Comparison of ENCODE assay signal across 29 cellular contexts in genomic region chr16:23284584-23284983, GRCh38. TPM values are rescaled to one million over a fixed set of nuclear protein-coding genes. Genes with fewer than 3 reads are reported as not detected.
DNase-seq lines count a peak whose midpoint lies in the region; ATAC-seq, FAIRE-seq and TF ChIP-seq lines count a peak whose summit lies in the region.
"Had no signal": no experiment of that assay in that cellular context is flagged by ENCODE, and none has a peak within 500 bp of the region (broad histone marks: within the 10 kb centered on the region; RNA-seq: fewer than 3 reads in every experiment).

No MANE protein-coding gene starts in this region.

- no peak for TF ChIP-seq RAD21 in H1 (IDR thresholded peaks at IDR 0.05 in 1 of 2, conservative IDR thresholded peaks at IDR 0.05 in 1 of 2; ENCODE audit: low read depth in 2 of 2, low read length in 2 of 2)

- H3K56ac ChIP-seq in H1 (replicated peaks; ENCODE audit: insufficient read length, low read depth, low read length): no peak overlapping the region

- WGBS in H1 (ENCODE audit: extremely low coverage in 1 of 2, insufficient coverage in 1 of 2, insufficient read length in 1 of 2, insufficient replicate concordance in 2 of 2, low coverage in 1 of 2, low lambda C conversion rate in 2 of 2, missing lambda C conversion rate in 1 of 2), 2 experiments: 89% methylated on average over 2 of the region's 2 CpGs; no CpG with 5 or more reads in 1 of the 2 experiments

- H3K4me3 ChIP-seq in RWPE2 (ENCODE audit: severe bottlenecking) (no peak overlapping the region), H1 (ENCODE audit: extremely low read depth in 1 of 4, insufficient read depth in 2 of 4, low read depth in 3 of 4, low read length in 4 of 4) (no peak overlapping the region), keratinocyte (ENCODE audit: control insufficient read depth in 2 of 3, extremely low read depth in 1 of 3, insufficient read depth in 2 of 3, low read depth in 1 of 3, low read length in 3 of 3) (no peak overlapping the region), vagina (no peak overlapping the region)
- H3K4me3 ChIP-seq: GM23248, SJSA1 had no signal

- peak overlapping the region; percentile 79 for H3K27ac ChIP-seq in RWPE2 (ENCODE audit: poor library complexity, severe bottlenecking)
- no peak overlapping the region for H3K27ac ChIP-seq in H1 (ENCODE audit: low read depth, low read length)
- no peak overlapping the region for H3K27ac ChIP-seq in keratinocyte (ENCODE audit: control insufficient read depth, insufficient read depth, low read length)
- H3K27ac ChIP-seq in vagina: peak overlapping the region; percentile 7
- H3K27ac ChIP-seq: GM23248, SJSA1 had no signal

- no peaks in the 10 kb centered on the region for H3K9me1 ChIP-seq in keratinocyte (ENCODE audit: control insufficient read depth, extremely low read depth, insufficient read depth, low read length)

- no peaks in the 10 kb centered on the region for H3K36me3 ChIP-seq in RWPE2 (ENCODE audit: low read depth)
- no peaks in the 10 kb centered on the region for H3K36me3 ChIP-seq in H1 (ENCODE audit: control insufficient read depth in 2 of 4, insufficient read depth in 4 of 4, low read length in 3 of 4)
- H3K36me3 ChIP-seq in keratinocyte (ENCODE audit: control insufficient read depth in 2 of 2, extremely low read depth in 1 of 2, insufficient read depth in 2 of 2, low read length in 2 of 2): no peaks in the 10 kb centered on the region
- no peaks in the 10 kb centered on the region for H3K36me3 ChIP-seq in vagina
- H3K36me3 ChIP-seq: SJSA1 had no signal

- H2AFZ ChIP-seq in H1 (ENCODE audit: low read length) (no peak overlapping the region), keratinocyte (ENCODE audit: control insufficient read depth, low read length) (peak overlapping the region; percentile 44)
- H2AFZ ChIP-seq: GM23248 had no signal

- H3K23ac ChIP-seq in H1 (ENCODE audit: insufficient read length): no peak overlapping the region

- no peak overlapping the region for H2BK12ac ChIP-seq in H1 (ENCODE audit: low read depth, low read length)

- DNase-seq in RWPE2 (ENCODE audit: low spot score) (no peak), H1 (ENCODE audit: low read depth in 1 of 2, low spot score in 2 of 2) (no peak), keratinocyte (ENCODE audit: low read depth, low spot score) (no peak), vagina (ENCODE audit: extremely low spot score in 2 of 2) (no peak), SK-N-DZ (ENCODE audit: low spot score) (no peak), EL (no peak), GF-D8 (lab: John Stamatoyannopoulos, UW) (no peak)
- DNase-seq: C1 segment of cervical spinal cord; CD4-positive, alpha-beta memory T cell; COR-L47; DMS79; GM23248; H9; Karpas-422; MV-4-11; NCI-H1105; NCI-H1436 treated with DMSO at 0.1 percent for 48 hours; NCI-H1930; NCI-H2107; NCI-H524; NCI-H774; Right ventricle myocardium superior had no signal

- H2AK5ac ChIP-seq in H1 (ENCODE audit: low read depth, low read length): no peak overlapping the region

- 0 out of 2 replicates have a peak overlapping the region, but pooled peaks have one; percentile 72 for H2BK15ac ChIP-seq in H1 (ENCODE audit: low read length)

- intact Hi-C loops in vagina (cut with DNase I): no loop called here

- no peak overlapping the region for H3K18ac ChIP-seq in H1 (ENCODE audit: extremely low read depth, low read length)

- H3K14ac ChIP-seq in H1 (ENCODE audit: insufficient read length): no peak overlapping the region

- FAIRE-seq in H1 (lab: Jason Lieb, UNC) (no peak), keratinocyte (lab: Jason Lieb, UNC) (no peak)
- FAIRE-seq: GM12892, HepG2 had no signal

- H3K4me2 ChIP-seq in H1 (ENCODE audit: insufficient read depth in 1 of 2, low read depth in 2 of 2, low read length in 2 of 2) (no peak overlapping the region), keratinocyte (ENCODE audit: control insufficient read depth, extremely low read depth, insufficient read depth, low read depth, low read length) (no peak overlapping the region)

- H4K8ac ChIP-seq in H1 (ENCODE audit: extremely low read depth, insufficient read depth, low read length): no peak overlapping the region

- CTCF ChIA-PET in H1 (lab: Charles Lee; ENCODE audit: partially characterized antibody): interaction anchor here (1.3 to 2.6 kb wide), 5 partner anchors 10 to 150 kb away, joined by 3 to 8 read pairs (median 6); partner anchors contain the start of gene SCNN1B

- H3K27me3 ChIP-seq in RWPE2 (ENCODE audit: insufficient read depth, poor library complexity, severe bottlenecking): no peaks in the 10 kb centered on the region
- H3K27me3 ChIP-seq in H1 (replicated peaks in 1 of 4; ENCODE audit: control insufficient read depth in 3 of 4, extremely low read depth in 1 of 4, insufficient read depth in 3 of 4, low read length in 3 of 4): 0 out of 7 replicates have a peak, but pooled peaks cover 0 to 2% (median 0%) of the 10 kb centered on the region in 4 experiments
- no peaks in the 10 kb centered on the region for H3K27me3 ChIP-seq in keratinocyte (ENCODE audit: control insufficient read depth, extremely low read depth, insufficient read depth, low read length)
- H3K27me3 ChIP-seq in vagina: no peaks in the 10 kb centered on the region
- H3K27me3 ChIP-seq: SJSA1 had no signal

- no peak overlapping the region for H4K91ac ChIP-seq in H1 (replicated peaks; ENCODE audit: insufficient read length, low read length)

- H3K4me1 ChIP-seq in RWPE2 (ENCODE audit: insufficient read depth, poor library complexity, severe bottlenecking) (peaks cover 45% of the 10 kb centered on the region), H1 (replicated peaks in 1 of 4; ENCODE audit: control insufficient read depth in 3 of 4, insufficient read depth in 4 of 4, low read length in 3 of 4) (peaks cover 0 to 4% (median 0%) of the 10 kb centered on the region in 4 experiments; a peak in 1 of 7 replicates), keratinocyte (ENCODE audit: control insufficient read depth, extremely low read depth, insufficient read depth, low read length) (peaks cover 45% of the 10 kb centered on the region), vagina (peaks cover 33% of the 10 kb centered on the region)
- H3K4me1 ChIP-seq: SJSA1 had no signal

- H4K5ac ChIP-seq in H1 (ENCODE audit: insufficient read length, low read depth, low read length): no peak overlapping the region

- H4K20me1 ChIP-seq in H1 (replicated peaks in 1 of 2; ENCODE audit: control insufficient read depth in 1 of 2, insufficient read depth in 2 of 2, low read length in 2 of 2) (no peaks in the 10 kb centered on the region), keratinocyte (ENCODE audit: control insufficient read depth, extremely low read depth, insufficient read depth, low read length) (no peaks in the 10 kb centered on the region)

- H3K9ac ChIP-seq in H1 (replicated peaks in 1 of 4; ENCODE audit: extremely low read depth in 1 of 4, low read depth in 3 of 4, low read length in 3 of 4) (no peak overlapping the region), keratinocyte (ENCODE audit: control insufficient read depth, extremely low read depth, insufficient read depth, low read length) (no peak overlapping the region)
- H3K9ac ChIP-seq: GM23248 had no signal

- dilution Hi-C loops in keratinocyte (cut with MboI; ENCODE audit: extremely low pct_ligation_motif_present, low sequenced_read_pairs): no loop called here

- no peak overlapping the region for H3K4ac ChIP-seq in H1 (replicated peaks; ENCODE audit: insufficient read length, low read depth, low read length)

- H2BK120ac ChIP-seq in H1 (replicated peaks; ENCODE audit: low read depth, low read length): no peak overlapping the region

- no peak overlapping the region for H2BK20ac ChIP-seq in H1 (ENCODE audit: low read length)

- no peaks in the 10 kb centered on the region for H3K79me2 ChIP-seq in H1 (ENCODE audit: control insufficient read depth in 1 of 2, insufficient read depth in 2 of 2, low read length in 2 of 2)
- no peaks in the 10 kb centered on the region for H3K79me2 ChIP-seq in keratinocyte (ENCODE audit: control insufficient read depth, insufficient read depth, low read length)

- no peak for TF ChIP-seq POLR2A in H1 (IDR thresholded peaks at IDR 0.05; ENCODE audit: control extremely low read depth in 1 of 2, low read depth in 2 of 2, low read length in 2 of 2)
- no peak for TF ChIP-seq POLR2A in vagina (IDR thresholded peaks at IDR 0.05)

- ATAC-seq in RWPE2 (ENCODE audit: low read depth): no peak
- no peak for ATAC-seq in GM21381 (IDR thresholded peaks at IDR 0.05; ENCODE audit: unreplicated experiment)
- ATAC-seq: HepG2 had no signal

- H3K9me3 ChIP-seq in RWPE2 (ENCODE audit: severe bottlenecking): no peaks in the 10 kb centered on the region
- H3K9me3 ChIP-seq in H1 (ENCODE audit: insufficient read depth in 2 of 2, low read depth in 1 of 2, low read length in 1 of 2): no peaks in the 10 kb centered on the region
- H3K9me3 ChIP-seq in keratinocyte (ENCODE audit: control insufficient read depth, low read depth, low read length): no peaks in the 10 kb centered on the region
- H3K9me3 ChIP-seq in vagina: no peaks in the 10 kb centered on the region
- H3K9me3 ChIP-seq: SJSA1 had no signal

- TF ChIP-seq EP300 in H1 (IDR thresholded peaks at IDR 0.05; ENCODE audit: borderline replicate concordance in 1 of 2, low read depth in 2 of 2, low read length in 2 of 2): no peak

- no peak for TF ChIP-seq CTCF in RWPE2 (IDR thresholded peaks at IDR 0.05; ENCODE audit: poor library complexity, severe bottlenecking)
- TF ChIP-seq CTCF in H1 (IDR thresholded peaks at IDR 0.05; ENCODE audit: control extremely low read depth in 1 of 3, insufficient read depth in 1 of 3, low read depth in 1 of 3, low read length in 3 of 3): no peak
- TF ChIP-seq CTCF in keratinocyte (optimal IDR thresholded peaks at IDR 0.05 in 1 of 3, IDR thresholded peaks at IDR 0.05 in 1 of 3, conservative IDR thresholded peaks at IDR 0.05 in 1 of 3; ENCODE audit: extremely low read depth in 1 of 3, insufficient read depth in 2 of 3, low read length in 3 of 3): no peak
- TF ChIP-seq CTCF in vagina (IDR thresholded peaks at IDR 0.05): no peak

- H2BK5ac ChIP-seq in H1 (ENCODE audit: low read depth, low read length): no peak overlapping the region

- POLR2A ChIA-PET in H1 (lab: Charles Lee; ENCODE audit: partially characterized antibody): no interaction called here

- no peaks in the 10 kb centered on the region for H3K79me1 ChIP-seq in H1 (ENCODE audit: low read depth, low read length)

- H3K23me2 ChIP-seq in H1 (ENCODE audit: low read depth, low read length): no peaks in the 10 kb centered on the region; the same call in 1 of the 2 replicates

RNA-seq across cellular contexts. Expression of gene SCNN1B, which starts 17.5 kb away (rescaled TPM):
- total RNA-seq in H1 (2021; fragmentation: NEBNext Ultra II Directional; extraction: Animal tissue kit (Norgen Biotek cat#: 25700)): 0.95 TPM in 1 of 2 replicates, not detected in the other
- 0.20 and 0.25 TPM in 2 replicates for polyA plus RNA-seq in H1 (2011; rRNA removed)
- polyA plus RNA-seq in H1 (2011; cell fraction: cytosol; rRNA removed): 0.26 TPM
- polyA plus RNA-seq in H1 (2011; cell fraction: nucleus; rRNA removed): 0.31 TPM
- polyA plus RNA-seq in H1 (2012, experiment 1 of 2): 0.25 to 0.36 TPM in 2 of 4 replicates, not detected in the others
- polyA plus RNA-seq in H1 (2012, experiment 2 of 2): 0.18 TPM
- 0.26 TPM for polyA plus RNA-seq in H1 (2013, experiment 1 of 2)
- polyA plus RNA-seq in H1 (2013, experiment 2 of 2): 0.35 TPM
- polyA minus RNA-seq in H1 (2011; rRNA and poly(A)+ RNA removed): 0.24 and 0.60 TPM in 2 replicates
- polyA minus RNA-seq in H1 (2011; cell fraction: cytosol; rRNA and poly(A)+ RNA removed): not detected
- polyA minus RNA-seq in H1 (2011; cell fraction: nucleus; rRNA and poly(A)+ RNA removed): not detected
- polyA plus RNA-seq in keratinocyte: 0.92 to 2.8 TPM (median 1.5 TPM) in 3 replicates
- 14.5 TPM for polyA plus RNA-seq in keratinocyte (2011; ENCODE audit: low read depth)
- polyA plus RNA-seq in keratinocyte (2011; cell fraction: cytosol; rRNA removed): 1.2 and 1.4 TPM in 2 replicates
- 4.5 and 5.9 TPM in 2 replicates for polyA plus RNA-seq in keratinocyte (2011; cell fraction: nucleus; rRNA removed)
- 1.7 and 29.6 TPM in 2 replicates for polyA plus RNA-seq in keratinocyte (2012; ENCODE audit: low replicate concordance)
- polyA minus RNA-seq in keratinocyte: 1.3 to 4.4 TPM (median 2.4 TPM) in 3 replicates
- polyA minus RNA-seq in keratinocyte (2011; cell fraction: cytosol; rRNA and poly(A)+ RNA removed): 3.3 TPM
- polyA minus RNA-seq in keratinocyte (2011; cell fraction: nucleus; rRNA and poly(A)+ RNA removed): 2.9 and 4.6 TPM in 2 replicates
- total RNA-seq in vagina: 76.9 TPM
- polyA plus RNA-seq in SK-N-DZ (2014; cell fraction: cytosol; rRNA removed): not detected in 2 replicates
- not detected in 2 replicates for polyA plus RNA-seq in SK-N-DZ (2014; cell fraction: nucleus; rRNA removed)
- total RNA-seq: CD4-positive, alpha-beta memory T cell; GM23248; HepG2; HT1080; M059J; Right ventricle myocardium superior; RPMI7951; SJSA1 had no signal
- polyA plus RNA-seq: CD4-positive, alpha-beta memory T cell; GM23248; HepG2 had no signal

Comparison
In these comparisons a context has a peak if more than half of its experiments do, and no peak if none do; other contexts are left out.
1. H3K27ac ChIP-seq: peak in RWPE2 (single experiment) and vagina (single experiment); none in H1 (single experiment) and keratinocyte (single experiment).
2. RNA of gene SCNN1B, which starts 17.5 kb away (total RNA-seq): 76.9 TPM in vagina (single experiment); 0.95 TPM in H1; every median in the first group is over 10 times any median in the second.